Comparison of ENCODE assay signal across 8 cellular contexts in the genomic region with DNA sequence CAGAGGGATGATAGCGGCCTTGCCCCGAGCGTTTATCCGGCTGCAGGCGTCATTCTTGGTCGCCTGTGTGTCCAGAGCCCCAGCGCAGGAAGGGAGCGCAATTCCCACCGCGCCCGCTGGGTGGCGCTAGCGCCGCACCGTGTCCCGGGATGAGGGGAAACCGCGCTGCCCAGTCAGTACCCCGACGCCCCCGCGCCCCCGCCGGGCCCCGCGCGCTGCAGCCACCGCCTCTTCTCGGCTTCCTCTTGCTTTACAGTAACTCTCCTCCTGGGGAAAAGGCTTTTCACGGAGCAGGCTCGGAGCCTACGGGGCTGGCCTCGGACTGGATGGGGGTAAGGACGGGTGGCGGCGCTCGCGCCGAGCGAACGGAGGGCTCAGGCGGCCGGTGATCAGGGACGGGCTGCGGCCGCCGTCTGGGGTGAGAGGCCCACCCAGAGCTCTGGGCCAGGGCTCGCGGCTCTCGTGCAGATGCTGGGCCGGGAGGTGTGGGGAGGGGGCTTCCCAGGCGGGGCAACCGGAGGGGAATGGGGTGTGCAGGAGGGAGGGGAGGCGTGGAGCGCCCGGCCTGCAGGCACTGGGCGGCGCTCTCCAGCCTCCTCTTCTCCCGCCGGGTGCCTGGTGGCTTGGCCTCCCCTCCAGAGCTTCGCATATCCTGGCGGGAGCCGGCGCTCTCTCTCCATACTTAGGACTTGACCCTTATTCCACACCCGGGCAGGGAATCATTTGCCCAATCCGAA. TPM values are rescaled to one million over a fixed set of nuclear protein-coding genes. Genes with fewer than 3 reads are reported as not detected.
DNase-seq lines count a peak whose midpoint lies in the region; ATAC-seq and TF ChIP-seq lines count a peak whose summit lies in the region.

No MANE protein-coding gene starts in this region.

- no TSS peak for BruUV-seq in PC-9 (replicated peaks; lab: Mats Ljungman, UMichigan)

- peak overlapping the region; percentile 84 for H3K4me2 ChIP-seq in PC-9
- peak overlapping the region; percentile 99 for H3K4me2 ChIP-seq in fibroblast of lung (ENCODE audit: extremely low read depth, insufficient read depth, low read length)

- no peaks in the 10 kb centered on the region for H3K9me2 ChIP-seq in PC-9 (ENCODE audit: insufficient read depth)

- peak overlapping the region; percentile 67 for H3K4me3 ChIP-seq in PC-9
- H3K4me3 ChIP-seq in fibroblast of lung (replicated peaks in 1 of 4; ENCODE audit: control extremely low read depth in 1 of 4, insufficient read depth in 1 of 4, low read depth in 3 of 4, low read length in 4 of 4) = peak overlapping the region; percentile 64 to 80 (median 73)
- peak overlapping the region; percentile 99 for H3K4me3 ChIP-seq in naive thymus-derived CD4-positive, alpha-beta T cell (ENCODE audit: low read length)

- no peaks in the 10 kb centered on the region for H3K4me1 Mint-ChIP-seq in activated T-helper 1 cell treated with anti-CD3 and anti-CD28 coated beads, Interleukin-12 subunit alpha, Interleukin-12 subunit beta, Interleukin-2, Interleukin-4 antibody, amounts not matched to agents 30 ng/mL and 10 ng/mL and 1 ng/mL, durations not matched to agents 14 hours and 24 hours and 36 hours (ENCODE audit: low read depth)
- H3K4me1 Mint-ChIP-seq in naive thymus-derived CD4-positive, alpha-beta T cell = peaks cover 0 to 15% (median 10%) of the 10 kb centered on the region in 7 donors
- peaks cover 27 to 41% of the 10 kb centered on the region in 2 donors for H3K4me1 Mint-ChIP-seq in stimulated activated naive B cell treated with anti-CD40 and anti-IgM and Interleukin-4, amounts not matched to agents 10 μg/mL and 1 μg/mL and 100 μg/mL, for 72 hours

- peaks cover 38% of the 10 kb centered on the region for H3F3A ChIP-seq in PC-9 (ENCODE audit: insufficient read depth, low read depth)

- DNase-seq in DMS 273 (lab: John Stamatoyannopoulos, UW; ENCODE audit: unreplicated experiment) (peak; percentile 93), HUDEP-2 (lab: John Stamatoyannopoulos, UW; ENCODE audit: unreplicated experiment in 76 of 76) (peak in 71 of 76 experiments; percentile 19 to 90 (median 75)), PC-9 (peak; percentile 70 to 94), fibroblast of lung (ENCODE audit: low read depth in 2 of 2) (peak; percentile 85 to 89)
- peak; percentile 81 for DNase-seq in activated T-helper 1 cell treated with anti-CD3 and anti-CD28 coated beads, Interleukin-12 subunit alpha, Interleukin-12 subunit beta, Interleukin-2, Interleukin-4 antibody, amounts not matched to agents 30 ng/mL and 10 ng/mL and 1 ng/mL, durations not matched to agents 14 hours and 24 hours and 36 hours (ENCODE audit: low spot score)
- peak; percentile 61 to 98 (median 87) for DNase-seq in naive thymus-derived CD4-positive, alpha-beta T cell
- DNase-seq in stimulated activated naive B cell treated with anti-CD40 and anti-IgM and Interleukin-4, amounts not matched to agents 10 μg/mL and 1 μg/mL and 100 μg/mL, for 72 hours = peak; percentile 93

- peak overlapping the region; percentile 58 for H3K27ac ChIP-seq in PC-9
- H3K27ac ChIP-seq in fibroblast of lung (ENCODE audit: insufficient read depth, low read length) = peak overlapping the region; percentile 63
- H3K27ac ChIP-seq in naive thymus-derived CD4-positive, alpha-beta T cell (ENCODE audit: low read depth, low read length) = peak overlapping the region; percentile 56

- intact Hi-C loops in PC-9 (cut with micrococcal nuclease; ENCODE audit: unreplicated experiment) = loop anchor here (1.0 to 5.0 kb wide), 7 partner anchors 142 to 752 kb away; no protein-coding TSS in a partner anchor
- intact Hi-C loops in activated T-helper 1 cell treated with anti-CD3 and anti-CD28 coated beads, Interleukin-12 subunit alpha, Interleukin-12 subunit beta, Interleukin-2, Interleukin-4 antibody, amounts not matched to agents 30 ng/mL and 10 ng/mL and 1 ng/mL, durations not matched to agents 14 hours and 24 hours and 36 hours (cut with micrococcal nuclease) = loop anchor here (1.0 to 5.0 kb wide), 11 partner anchors 10 to 827 kb away; a partner anchor contains a TSS
- intact Hi-C loops in naive thymus-derived CD4-positive, alpha-beta T cell (cut with micrococcal nuclease) = loop anchor here (1.0 to 10.0 kb wide), 15 partner anchors 10 to 1272 kb away; a partner anchor contains a TSS

- H3K36me3 ChIP-seq in PC-9 (ENCODE audit: low read depth) (no peaks in the 10 kb centered on the region), fibroblast of lung (ENCODE audit: control insufficient read depth, insufficient read depth, low read length) (peaks cover 4% of the 10 kb centered on the region)
- peaks cover 0 to 3% (median 0%) of the 10 kb centered on the region in 3 experiments for H3K36me3 ChIP-seq in naive thymus-derived CD4-positive, alpha-beta T cell (ENCODE audit: control insufficient read depth in 2 of 3, insufficient read depth in 3 of 3, low read length in 3 of 3)

- peak overlapping the region; percentile 80 for H3K27ac Mint-ChIP-seq in activated T-helper 1 cell treated with anti-CD3 and anti-CD28 coated beads, Interleukin-12 subunit alpha, Interleukin-12 subunit beta, Interleukin-2, Interleukin-4 antibody, amounts not matched to agents 30 ng/mL and 10 ng/mL and 1 ng/mL, durations not matched to agents 14 hours and 24 hours and 36 hours
- peak overlapping the region; percentile 32 to 88 (median 83) for H3K27ac Mint-ChIP-seq in naive thymus-derived CD4-positive, alpha-beta T cell
- peak overlapping the region; percentile 97 for H3K27ac Mint-ChIP-seq in stimulated activated naive B cell treated with anti-CD40 and anti-IgM and Interleukin-4, amounts not matched to agents 10 μg/mL and 1 μg/mL and 100 μg/mL, for 72 hours

- H3K9ac ChIP-seq in fibroblast of lung (ENCODE audit: insufficient read depth, low read length) = peak overlapping the region; percentile 59

- POLR2A ChIA-PET in PC-9 (lab: Charles Lee; ENCODE audit: unreplicated experiment) = interaction anchor here (0.6 kb wide), 1 partner anchor 272 kb away, joined by 3 read pairs; no protein-coding TSS in a partner anchor
- POLR2A ChIA-PET in naive thymus-derived CD4-positive, alpha-beta T cell (lab: Charles Lee) = no interaction called here

- peak; percentile 71 for ATAC-seq in GM21423 (IDR thresholded peaks at IDR 0.05; ENCODE audit: unreplicated experiment)
- ATAC-seq in naive thymus-derived CD4-positive, alpha-beta T cell = peak; percentile 96
- peak; percentile 78 for ATAC-seq in stimulated activated naive B cell treated with anti-CD40 and anti-IgM and Interleukin-4, amounts not matched to agents 10 μg/mL and 1 μg/mL and 100 μg/mL, for 72 hours (replicated peaks)

- peak overlapping the region; percentile 87 for H2AFZ ChIP-seq in PC-9
- H2AFZ ChIP-seq in fibroblast of lung (ENCODE audit: low read length) = peak overlapping the region; percentile 98

- H3K27me3 ChIP-seq in PC-9 (ENCODE audit: insufficient read depth, low read depth) (no peaks in the 10 kb centered on the region), fibroblast of lung (ENCODE audit: control insufficient read depth, insufficient read depth, low read length) (no peaks in the 10 kb centered on the region)
- no peaks in the 10 kb centered on the region for H3K27me3 ChIP-seq in naive thymus-derived CD4-positive, alpha-beta T cell (ENCODE audit: control insufficient read depth in 2 of 2, insufficient read depth in 2 of 2, low read length in 2 of 2)

- H3K9me3 ChIP-seq in PC-9 (ENCODE audit: insufficient read depth, low read depth) = 0 out of 2 replicates have a peak, but pooled peaks cover 4% of the 10 kb centered on the region
- H3K9me3 ChIP-seq in fibroblast of lung (ENCODE audit: control insufficient read depth, insufficient read depth, low read depth, low read length) = no peaks in the 10 kb centered on the region
- H3K9me3 ChIP-seq in naive thymus-derived CD4-positive, alpha-beta T cell (ENCODE audit: control insufficient read depth in 2 of 3, low read length in 3 of 3) = no peaks in the 10 kb centered on the region

- H3K9me3 Mint-ChIP-seq in activated T-helper 1 cell treated with anti-CD3 and anti-CD28 coated beads, Interleukin-12 subunit alpha, Interleukin-12 subunit beta, Interleukin-2, Interleukin-4 antibody, amounts not matched to agents 30 ng/mL and 10 ng/mL and 1 ng/mL, durations not matched to agents 14 hours and 24 hours and 36 hours = no peaks in the 10 kb centered on the region
- no peaks in the 10 kb centered on the region for H3K9me3 Mint-ChIP-seq in naive thymus-derived CD4-positive, alpha-beta T cell
- no peaks in the 10 kb centered on the region for H3K9me3 Mint-ChIP-seq in stimulated activated naive B cell treated with anti-CD40 and anti-IgM and Interleukin-4, amounts not matched to agents 10 μg/mL and 1 μg/mL and 100 μg/mL, for 72 hours

- H3K4me3 Mint-ChIP-seq in activated T-helper 1 cell treated with anti-CD3 and anti-CD28 coated beads, Interleukin-12 subunit alpha, Interleukin-12 subunit beta, Interleukin-2, Interleukin-4 antibody, amounts not matched to agents 30 ng/mL and 10 ng/mL and 1 ng/mL, durations not matched to agents 14 hours and 24 hours and 36 hours = peak overlapping the region; percentile 88
- H3K4me3 Mint-ChIP-seq in naive thymus-derived CD4-positive, alpha-beta T cell = peak overlapping the region; percentile 89 to 96 (median 92)
- peak overlapping the region; percentile 97 to 99 for H3K4me3 Mint-ChIP-seq in stimulated activated naive B cell treated with anti-CD40 and anti-IgM and Interleukin-4, amounts not matched to agents 10 μg/mL and 1 μg/mL and 100 μg/mL, for 72 hours

- peak; percentile 99 for TF ChIP-seq CTCF in PC-9 (conservative IDR thresholded peaks at IDR 0.05)
- TF ChIP-seq CTCF in fibroblast of lung (conservative IDR thresholded peaks at IDR 0.05 in 1 of 2, IDR thresholded peaks at IDR 0.05 in 1 of 2; ENCODE audit: low read depth in 1 of 2, low read length in 2 of 2) = peak; percentile 67 to 75

- H3K4me1 ChIP-seq in PC-9 (replicated peaks; ENCODE audit: insufficient read depth) (peaks cover 53% of the 10 kb centered on the region), fibroblast of lung (ENCODE audit: control insufficient read depth, extremely low read depth, insufficient read depth, low read length) (peaks cover 34% of the 10 kb centered on the region)
- peaks cover 0 to 5% of the 10 kb centered on the region in 2 donors for H3K4me1 ChIP-seq in naive thymus-derived CD4-positive, alpha-beta T cell (ENCODE audit: control insufficient read depth in 2 of 2, insufficient read depth in 2 of 2, low read length in 2 of 2)

- H3K27me3 Mint-ChIP-seq in activated T-helper 1 cell treated with anti-CD3 and anti-CD28 coated beads, Interleukin-12 subunit alpha, Interleukin-12 subunit beta, Interleukin-2, Interleukin-4 antibody, amounts not matched to agents 30 ng/mL and 10 ng/mL and 1 ng/mL, durations not matched to agents 14 hours and 24 hours and 36 hours (ENCODE audit: insufficient read depth) = no peaks in the 10 kb centered on the region
- no peaks in the 10 kb centered on the region for H3K27me3 Mint-ChIP-seq in naive thymus-derived CD4-positive, alpha-beta T cell
- H3K27me3 Mint-ChIP-seq in stimulated activated naive B cell treated with anti-CD40 and anti-IgM and Interleukin-4, amounts not matched to agents 10 μg/mL and 1 μg/mL and 100 μg/mL, for 72 hours = no peaks in the 10 kb centered on the region

- no peaks in the 10 kb centered on the region for H3K36me3 Mint-ChIP-seq in activated T-helper 1 cell treated with anti-CD3 and anti-CD28 coated beads, Interleukin-12 subunit alpha, Interleukin-12 subunit beta, Interleukin-2, Interleukin-4 antibody, amounts not matched to agents 30 ng/mL and 10 ng/mL and 1 ng/mL, durations not matched to agents 14 hours and 24 hours and 36 hours (ENCODE audit: low read depth)
- H3K36me3 Mint-ChIP-seq in naive thymus-derived CD4-positive, alpha-beta T cell = no peaks in the 10 kb centered on the region
- peaks cover 21 to 24% of the 10 kb centered on the region in 2 donors for H3K36me3 Mint-ChIP-seq in stimulated activated naive B cell treated with anti-CD40 and anti-IgM and Interleukin-4, amounts not matched to agents 10 μg/mL and 1 μg/mL and 100 μg/mL, for 72 hours

- H3K79me2 ChIP-seq in PC-9 (ENCODE audit: low read depth) = peaks cover 19% of the 10 kb centered on the region; the same call in 1 of the 2 replicates
- peaks cover 20% of the 10 kb centered on the region for H3K79me2 ChIP-seq in fibroblast of lung (ENCODE audit: control insufficient read depth, insufficient read depth, low read length)

- CTCF ChIA-PET in PC-9 (lab: Charles Lee) = interaction anchor here (0.6 to 1.4 kb wide), 9 partner anchors 11 to 827 kb away, joined by 3 to 14 read pairs (median 4); no protein-coding TSS in a partner anchor
- CTCF ChIA-PET in naive thymus-derived CD4-positive, alpha-beta T cell (lab: Charles Lee) = interaction anchor here (1.1 to 2.2 kb wide), 5 partner anchors 16 to 460 kb away, joined by 3 to 22 read pairs (median 7); no protein-coding TSS in a partner anchor

- no peaks in the 10 kb centered on the region for H4K20me1 ChIP-seq in PC-9 (ENCODE audit: insufficient read depth)
- H4K20me1 ChIP-seq in fibroblast of lung (ENCODE audit: control insufficient read depth, extremely low read depth, insufficient read depth, low read length) = no peaks in the 10 kb centered on the region

RNA-seq across cellular contexts. Expression of a gene that starts 29.8 kb away (rescaled TPM):
- not detected in 2 replicates for total RNA-seq in PC-9 (2021)
- not detected in 2 replicates for total RNA-seq in activated T-helper 1 cell treated with anti-CD3 and anti-CD28 coated beads, Interleukin-12 subunit alpha, Interleukin-12 subunit beta, Interleukin-2, Interleukin-4 antibody, amounts not matched to agents 30 ng/mL and 10 ng/mL and 1 ng/mL, durations not matched to agents 14 hours and 24 hours and 36 hours
- not detected in 2 replicates for total RNA-seq in fibroblast of lung
- polyA plus RNA-seq in fibroblast of lung = 0.06 and 0.24 TPM in 2 replicates
- polyA plus RNA-seq in fibroblast of lung (2012) = 0.07 and 0.14 TPM in 2 replicates
- polyA minus RNA-seq in fibroblast of lung (ENCODE audit: low replicate concordance) = not detected in 2 replicates
- not detected for total RNA-seq in naive thymus-derived CD4-positive, alpha-beta T cell
- polyA plus RNA-seq in naive thymus-derived CD4-positive, alpha-beta T cell = not detected

RNA-seq across cellular contexts. Expression of a gene that starts 46.0 kb away (rescaled TPM):
- total RNA-seq in PC-9 (2021) = not detected in 2 replicates
- total RNA-seq in activated T-helper 1 cell treated with anti-CD3 and anti-CD28 coated beads, Interleukin-12 subunit alpha, Interleukin-12 subunit beta, Interleukin-2, Interleukin-4 antibody, amounts not matched to agents 30 ng/mL and 10 ng/mL and 1 ng/mL, durations not matched to agents 14 hours and 24 hours and 36 hours = not detected in 2 replicates
- total RNA-seq in fibroblast of lung = not detected in 2 replicates
- not detected in 2 replicates for polyA plus RNA-seq in fibroblast of lung
- polyA plus RNA-seq in fibroblast of lung (2012) = not detected in 2 replicates
- not detected in 2 replicates for polyA minus RNA-seq in fibroblast of lung (ENCODE audit: low replicate concordance)
- total RNA-seq in naive thymus-derived CD4-positive, alpha-beta T cell = not detected
- polyA plus RNA-seq in naive thymus-derived CD4-positive, alpha-beta T cell = not detected

Comparison
In these comparisons a context has a peak if more than half of its experiments do, and no peak if none do; other contexts are left out.
1. Peak in every context shown above with its lines: DNase-seq, ATAC-seq, H3K4me3 ChIP-seq and H3K27ac ChIP-seq.